26 cellular contexts compared by ENCODE assay signal in genomic region chr11:71388637-71389235, GRCh38.
"Had no signal": no experiment of that assay in that cellular context is flagged by ENCODE, and none has a peak within 500 bp of the region (broad histone marks: within the 10 kb centered on the region; RNA-seq: fewer than 3 reads in every experiment).

No MANE protein-coding gene starts in this region.

- H3K4me1 Mint-ChIP-seq: naive thymus-derived CD4-positive, alpha-beta T cell; neural progenitor cell had no signal

- H3K9ac ChIP-seq: neural progenitor cell had no signal

- ATAC-seq: gastroesophageal sphincter; heart left ventricle; left colon; mucosa of descending colon; naive thymus-derived CD4-positive, alpha-beta T cell; right lobe of liver; T-cell; upper lobe of right lung had no signal

- H3K9me3 Mint-ChIP-seq: activated CD4-positive, alpha-beta memory T cell treated with anti-CD3 and anti-CD28 coated beads for 36 hours; T-cell had no signal

- H3K4me3 Mint-ChIP-seq: activated CD4-positive, alpha-beta memory T cell treated with anti-CD3 and anti-CD28 coated beads for 36 hours; brain; naive thymus-derived CD4-positive, alpha-beta T cell; neural progenitor cell; T-cell; T-helper 2 cell treated with Interferon-gamma antibody and Interleukin-4, amounts not matched to agents 5 μg/mL and 100 μg/mL, for 36 hours had no signal

- H3K27me3 ChIP-seq: right lobe of liver had no signal

- FAIRE-seq: islet of Langerhans, TTC549 had no signal

- DNase-seq: activated CD4-positive, alpha-beta memory T cell treated with anti-CD3 and anti-CD28 coated beads for 36 hours; activated CD4-positive, alpha-beta T cell treated with anti-CD3 and anti-CD28 coated beads for 1 hour; activated naive CD4-positive, alpha-beta T cell treated with Interleukin-2 at 50 U/mL for 16 hours; activated T-cell treated with anti-CD3 and anti-CD28 coated beads, Interleukin-2, amount 50 U/mL, for 1 hour; anterior cingulate cortex; heart left ventricle; left colon; lower lobe of right lung; mesendoderm; mucosa of descending colon; posterior cingulate gyrus; right lobe of liver; stimulated activated CD4-positive, alpha-beta T cell treated with anti-CD3 and anti-CD28 coated beads, Interleukin-1b, Interleukin-23, amount 100 ng/mL, for 48 hours; T-cell; upper lobe of right lung; WERI-Rb-1 had no signal

- H3K9me3 ChIP-seq: gastroesophageal sphincter, heart left ventricle, lower lobe of right lung, mucosa of descending colon, right lobe of liver, thoracic aorta, upper lobe of right lung had no signal

- H3K36me3 Mint-ChIP-seq: activated CD4-positive, alpha-beta memory T cell treated with anti-CD3 and anti-CD28 coated beads for 36 hours; brain; naive thymus-derived CD4-positive, alpha-beta T cell; neural progenitor cell; T-cell had no signal

- H3K36me3 ChIP-seq: gastroesophageal sphincter, heart left ventricle, lower lobe of right lung, neural progenitor cell, right lobe of liver, thoracic aorta, upper lobe of right lung, WERI-Rb-1 had no signal

- H2AFZ ChIP-seq: neural progenitor cell had no signal

- H3K4me2 ChIP-seq: neural progenitor cell had no signal

- H3K27ac Mint-ChIP-seq: activated CD4-positive, alpha-beta memory T cell treated with anti-CD3 and anti-CD28 coated beads for 36 hours; brain; naive thymus-derived CD4-positive, alpha-beta T cell; neural progenitor cell; T-cell; T-helper 2 cell treated with Interferon-gamma antibody and Interleukin-4, amounts not matched to agents 5 μg/mL and 100 μg/mL, for 36 hours had no signal

- H3K27ac ChIP-seq: epithelial cell of prostate, gastroesophageal sphincter, heart left ventricle, lower lobe of right lung, neural progenitor cell, right lobe of liver, skin epidermis, thoracic aorta, upper lobe of right lung, WERI-Rb-1 had no signal

- H3K4me1 ChIP-seq: gastroesophageal sphincter, heart left ventricle, lower lobe of right lung, neural progenitor cell, right lobe of liver, upper lobe of right lung had no signal

- H3K4me3 ChIP-seq: gastroesophageal sphincter, heart left ventricle, lower lobe of right lung, mucosa of descending colon, neural progenitor cell, right lobe of liver, skin epidermis, thoracic aorta, upper lobe of right lung had no signal
